1 cellular context compared by ENCODE assay signal in genomic region chr9:97617939-97618416, GRCh38.
TF ChIP-seq lines count a peak whose summit lies in the region.

No MANE protein-coding gene starts in this region.

TF ChIP-seq in GM12878, 131 proteins besides CTCF, POLR2A, EP300 and RAD21 (continued from another document and continues in another):
- TF ChIP-seq, protein P1, sequence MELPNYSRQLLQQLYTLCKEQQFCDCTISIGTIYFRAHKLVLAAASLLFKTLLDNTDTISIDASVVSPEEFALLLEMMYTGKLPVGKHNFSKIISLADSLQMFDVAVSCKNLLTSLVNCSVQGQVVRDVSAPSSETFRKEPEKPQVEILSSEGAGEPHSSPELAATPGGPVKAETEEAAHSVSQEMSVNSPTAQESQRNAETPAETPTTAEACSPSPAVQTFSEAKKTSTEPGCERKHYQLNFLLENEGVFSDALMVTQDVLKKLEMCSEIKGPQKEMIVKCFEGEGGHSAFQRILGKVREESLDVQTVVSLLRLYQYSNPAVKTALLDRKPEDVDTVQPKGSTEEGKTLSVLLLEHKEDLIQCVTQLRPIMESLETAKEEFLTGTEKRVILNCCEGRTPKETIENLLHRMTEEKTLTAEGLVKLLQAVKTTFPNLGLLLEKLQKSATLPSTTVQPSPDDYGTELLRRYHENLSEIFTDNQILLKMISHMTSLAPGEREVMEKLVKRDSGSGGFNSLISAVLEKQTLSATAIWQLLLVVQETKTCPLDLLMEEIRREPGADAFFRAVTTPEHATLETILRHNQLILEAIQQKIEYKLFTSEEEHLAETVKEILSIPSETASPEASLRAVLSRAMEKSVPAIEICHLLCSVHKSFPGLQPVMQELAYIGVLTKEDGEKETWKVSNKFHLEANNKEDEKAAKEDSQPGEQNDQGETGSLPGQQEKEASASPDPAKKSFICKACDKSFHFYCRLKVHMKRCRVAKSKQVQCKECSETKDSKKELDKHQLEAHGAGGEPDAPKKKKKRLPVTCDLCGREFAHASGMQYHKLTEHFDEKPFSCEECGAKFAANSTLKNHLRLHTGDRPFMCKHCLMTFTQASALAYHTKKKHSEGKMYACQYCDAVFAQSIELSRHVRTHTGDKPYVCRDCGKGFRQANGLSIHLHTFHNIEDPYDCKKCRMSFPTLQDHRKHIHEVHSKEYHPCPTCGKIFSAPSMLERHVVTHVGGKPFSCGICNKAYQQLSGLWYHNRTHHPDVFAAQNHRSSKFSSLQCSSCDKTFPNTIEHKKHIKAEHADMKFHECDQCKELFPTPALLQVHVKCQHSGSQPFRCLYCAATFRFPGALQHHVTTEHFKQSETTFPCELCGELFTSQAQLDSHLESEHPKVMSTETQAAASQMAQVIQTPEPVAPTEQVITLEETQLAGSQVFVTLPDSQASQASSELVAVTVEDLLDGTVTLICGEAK (IDR thresholded peaks at IDR 0.05; ENCODE audit: borderline replicate concordance): no peak
- TF ChIP-seq NFIC (IDR thresholded peaks at IDR 0.05; ENCODE audit: low read depth, low read length) (no peak), MTA2 (IDR thresholded peaks at IDR 0.05; ENCODE audit: low read depth) (0 out of 2 replicates have a peak, but pooled peaks have one; percentile 17), ZNF622 (IDR thresholded peaks at IDR 0.05) (no peak), HDAC6 (IDR thresholded peaks at IDR 0.05; ENCODE audit: unreplicated experiment) (no peak), SP1 (IDR thresholded peaks at IDR 0.05; ENCODE audit: low read depth, low read length) (no peak), IRF5 (IDR thresholded peaks at IDR 0.05; ENCODE audit: borderline replicate concordance) (no peak), NBN (IDR thresholded peaks at IDR 0.05) (no peak), CUX1 (IDR thresholded peaks at IDR 0.05; ENCODE audit: insufficient replicate concordance, low read depth, low read length) (no peak), CREM (IDR thresholded peaks at IDR 0.05; ENCODE audit: low read depth) (no peak), ATF7 (IDR thresholded peaks at IDR 0.05; ENCODE audit: low read depth) (0 out of 2 replicates have a peak, but pooled peaks have one; percentile 23), IKZF2 (IDR thresholded peaks at IDR 0.05) (no peak; a peak in 1 of 4 replicates), ZNF207 (IDR thresholded peaks at IDR 0.05; ENCODE audit: borderline replicate concordance) (no peak), BCLAF1 (IDR thresholded peaks at IDR 0.05) (no peak), ASH2L (IDR thresholded peaks at IDR 0.05; ENCODE audit: borderline replicate concordance, low read depth) (no peak), RUNX3 (IDR thresholded peaks at IDR 0.05; ENCODE audit: low read length) (0 out of 2 replicates have a peak, but pooled peaks have one; percentile 36), HDAC2 (IDR thresholded peaks at IDR 0.05) (no peak), NRF1 (conservative IDR thresholded peaks at IDR 0.05; ENCODE audit: low read depth, low read length) (no peak), KLF5 (IDR thresholded peaks at IDR 0.05; ENCODE audit: partially characterized antibody) (no peak), KDM1A (IDR thresholded peaks at IDR 0.05; ENCODE audit: borderline replicate concordance) (no peak), JUND (IDR thresholded peaks at IDR 0.05; ENCODE audit: low read depth, low read length) (no peak), HSF1 (IDR thresholded peaks at IDR 0.05; ENCODE audit: low read depth, low read length) (no peak), HCFC1 (IDR thresholded peaks at IDR 0.05; ENCODE audit: low read length) (no peak), E2F4 (IDR thresholded peaks at IDR 0.05; ENCODE audit: low read depth, low read length) (no peak), KAT2A (conservative IDR thresholded peaks at IDR 0.05; ENCODE audit: control insufficient read depth, low read depth, low read length) (no peak), BACH1 (IDR thresholded peaks at IDR 0.05; ENCODE audit: borderline replicate concordance) (no peak), SMAD5 (IDR thresholded peaks at IDR 0.05; ENCODE audit: low read depth) (no peak), EED (IDR thresholded peaks at IDR 0.05; ENCODE audit: low read depth) (no peak), ZNF217 (IDR thresholded peaks at IDR 0.05) (peak; percentile 84; the same call in 1 of the 2 replicates), JUNB (IDR thresholded peaks at IDR 0.05) (peak; percentile 88), CHD2 (IDR thresholded peaks at IDR 0.05; ENCODE audit: borderline replicate concordance, low read depth, low read length) (no peak)
- TF ChIP-seq, protein P2, sequence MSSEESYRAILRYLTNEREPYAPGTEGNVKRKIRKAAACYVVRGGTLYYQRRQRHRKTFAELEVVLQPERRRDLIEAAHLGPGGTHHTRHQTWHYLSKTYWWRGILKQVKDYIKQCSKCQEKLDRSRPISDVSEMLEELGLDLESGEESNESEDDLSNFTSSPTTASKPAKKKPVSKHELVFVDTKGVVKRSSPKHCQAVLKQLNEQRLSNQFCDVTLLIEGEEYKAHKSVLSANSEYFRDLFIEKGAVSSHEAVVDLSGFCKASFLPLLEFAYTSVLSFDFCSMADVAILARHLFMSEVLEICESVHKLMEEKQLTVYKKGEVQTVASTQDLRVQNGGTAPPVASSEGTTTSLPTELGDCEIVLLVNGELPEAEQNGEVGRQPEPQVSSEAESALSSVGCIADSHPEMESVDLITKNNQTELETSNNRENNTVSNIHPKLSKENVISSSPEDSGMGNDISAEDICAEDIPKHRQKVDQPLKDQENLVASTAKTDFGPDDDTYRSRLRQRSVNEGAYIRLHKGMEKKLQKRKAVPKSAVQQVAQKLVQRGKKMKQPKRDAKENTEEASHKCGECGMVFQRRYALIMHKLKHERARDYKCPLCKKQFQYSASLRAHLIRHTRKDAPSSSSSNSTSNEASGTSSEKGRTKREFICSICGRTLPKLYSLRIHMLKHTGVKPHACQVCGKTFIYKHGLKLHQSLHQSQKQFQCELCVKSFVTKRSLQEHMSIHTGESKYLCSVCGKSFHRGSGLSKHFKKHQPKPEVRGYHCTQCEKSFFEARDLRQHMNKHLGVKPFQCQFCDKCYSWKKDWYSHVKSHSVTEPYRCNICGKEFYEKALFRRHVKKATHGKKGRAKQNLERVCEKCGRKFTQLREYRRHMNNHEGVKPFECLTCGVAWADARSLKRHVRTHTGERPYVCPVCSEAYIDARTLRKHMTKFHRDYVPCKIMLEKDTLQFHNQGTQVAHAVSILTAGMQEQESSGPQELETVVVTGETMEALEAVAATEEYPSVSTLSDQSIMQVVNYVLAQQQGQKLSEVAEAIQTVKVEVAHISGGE (CRISPR knock-in tag; IDR thresholded peaks at IDR 0.05): no peak
- TF ChIP-seq, protein P3, sequence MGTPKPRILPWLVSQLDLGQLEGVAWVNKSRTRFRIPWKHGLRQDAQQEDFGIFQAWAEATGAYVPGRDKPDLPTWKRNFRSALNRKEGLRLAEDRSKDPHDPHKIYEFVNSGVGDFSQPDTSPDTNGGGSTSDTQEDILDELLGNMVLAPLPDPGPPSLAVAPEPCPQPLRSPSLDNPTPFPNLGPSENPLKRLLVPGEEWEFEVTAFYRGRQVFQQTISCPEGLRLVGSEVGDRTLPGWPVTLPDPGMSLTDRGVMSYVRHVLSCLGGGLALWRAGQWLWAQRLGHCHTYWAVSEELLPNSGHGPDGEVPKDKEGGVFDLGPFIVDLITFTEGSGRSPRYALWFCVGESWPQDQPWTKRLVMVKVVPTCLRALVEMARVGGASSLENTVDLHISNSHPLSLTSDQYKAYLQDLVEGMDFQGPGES (IDR thresholded peaks at IDR 0.05): no peak
